In genomic region chr14:90512332-90512951, GRCh38 we compare ENCODE assay signal across 16 cellular contexts.
A peak's percentile ranks its signal among the peaks of the same experiment; 100 is the strongest.
DNase-seq lines count a peak whose midpoint lies in the region; ATAC-seq, FAIRE-seq and TF ChIP-seq lines count a peak whose summit lies in the region.
"Had no signal": no experiment of that assay in that cellular context is flagged by ENCODE, and none has a peak within 500 bp of the region (broad histone marks: within the 10 kb centered on the region; RNA-seq: fewer than 3 reads in every experiment).

No MANE protein-coding gene starts in this region.

- peak overlapping the region; percentile 20 for H2BK5ac ChIP-seq in trophoblast cell (ENCODE audit: low read depth, low read length, poor library complexity)

- no peak overlapping the region for H4K12ac ChIP-seq in trophoblast cell (ENCODE audit: low read depth, low read length)

- no peak for ATAC-seq in naive thymus-derived CD8-positive, alpha-beta T cell

- DNase-seq in COR-L47 (lab: John Stamatoyannopoulos, UW) = peak; percentile 57
- DNase-seq in Peyer's patch = peak in 2 of 3 donors; percentile 75 to 81
- DNase-seq in right atrium auricular region (ENCODE audit: low spot score) = no peak
- no peak for DNase-seq in trophoblast cell
- no peak for DNase-seq in naive thymus-derived CD8-positive, alpha-beta T cell
- DNase-seq in NCI-H1930 (lab: John Stamatoyannopoulos, UW) = no peak
- no peak for DNase-seq in frontal cortex (ENCODE audit: low spot score in 2 of 2)
- DNase-seq in SKM-1 treated with dmso at 0.1 percent for 144 hours (lab: John Stamatoyannopoulos, UW; ENCODE audit: unreplicated experiment) = no peak
- DNase-seq: activated CD4-positive, CD25-positive, alpha-beta regulatory T cell; BE2C; islet precursor cell; stimulated activated CD4-positive, alpha-beta T cell treated with anti-CD3 and anti-CD28 coated beads, Interleukin-15, amount 100 ng/mL, for 24 hours; stimulated activated CD8-positive, alpha-beta memory T cell treated with anti-CD3 and anti-CD28 coated beads, Interleukin-4, amount 100 ng/mL, for 48 hours had no signal

- peak overlapping the region; percentile 35 for H2BK12ac ChIP-seq in trophoblast cell (ENCODE audit: low read length)

- H3K4me2 ChIP-seq in trophoblast cell (ENCODE audit: low read length) = no peak overlapping the region
- H3K4me2 ChIP-seq: GM23338 had no signal

- peak overlapping the region; percentile 26 for H2AFZ ChIP-seq in trophoblast cell (ENCODE audit: insufficient read depth, low read length, poor library complexity)

- POLR2A ChIA-PET in naive thymus-derived CD8-positive, alpha-beta T cell (lab: Charles Lee) = no interaction called here

- no CpG with 5 or more reads among the region's 10 CpGs for WGBS in trophoblast cell (ENCODE audit: extremely low coverage, insufficient coverage, insufficient read length)

- H3K4me3 ChIP-seq in Peyer's patch = no peak overlapping the region
- H3K4me3 ChIP-seq in right atrium auricular region = no peak overlapping the region
- H3K4me3 ChIP-seq in trophoblast cell (ENCODE audit: low read depth, low read length) = no peak overlapping the region
- H3K4me3 ChIP-seq: GM23338, SJCRH30 had no signal

- peak overlapping the region; percentile 72 for H4K91ac ChIP-seq in trophoblast cell (ENCODE audit: low read depth, low read length)

- no peak overlapping the region for H3K4ac ChIP-seq in trophoblast cell (ENCODE audit: low read depth, low read length)

- peak overlapping the region; percentile 40 for H2BK120ac ChIP-seq in trophoblast cell (ENCODE audit: insufficient read depth, low read length, poor library complexity)

- H3K27me3 Mint-ChIP-seq in naive thymus-derived CD8-positive, alpha-beta T cell = peaks cover 0 to 37% (median 17%) of the 10 kb centered on the region in 5 donors

- peaks cover 0 to 12% (median 5%) of the 10 kb centered on the region in 4 donors for H3K4me1 Mint-ChIP-seq in naive thymus-derived CD8-positive, alpha-beta T cell

- H3K36me3 ChIP-seq in Peyer's patch (no peaks in the 10 kb centered on the region), right atrium auricular region (no peaks in the 10 kb centered on the region), trophoblast cell (ENCODE audit: control insufficient read depth in 1 of 2, insufficient read depth in 2 of 2, low read length in 2 of 2) (no peaks in the 10 kb centered on the region)
- H3K36me3 ChIP-seq: BE2C, SJCRH30 had no signal

- H3K18ac ChIP-seq in trophoblast cell (ENCODE audit: low read length) = peak overlapping the region; percentile 19

- peak overlapping the region; percentile 18 for H2AK5ac ChIP-seq in trophoblast cell (ENCODE audit: low read length)

- H3K4me1 ChIP-seq in Peyer's patch = peaks cover 0 to 61% (median 9%) of the 10 kb centered on the region in 4 donors
- peaks cover 0 to 31% of the 10 kb centered on the region in 2 donors for H3K4me1 ChIP-seq in right atrium auricular region
- peaks cover 46 to 62% of the 10 kb centered on the region in 2 experiments for H3K4me1 ChIP-seq in trophoblast cell (ENCODE audit: control insufficient read depth in 1 of 2, insufficient read depth in 2 of 2, low read length in 2 of 2)

- peak overlapping the region; percentile 44 for H4K8ac ChIP-seq in trophoblast cell (ENCODE audit: low read depth, low read length)

- H3K27me3 ChIP-seq in Peyer's patch = no peaks in the 10 kb centered on the region
- H3K27me3 ChIP-seq in right atrium auricular region = no peaks in the 10 kb centered on the region
- no peaks in the 10 kb centered on the region for H3K27me3 ChIP-seq in trophoblast cell (ENCODE audit: insufficient read depth, low read length)
- H3K27me3 ChIP-seq: BE2C, SJCRH30 had no signal

- no peak overlapping the region for H3K4me3 Mint-ChIP-seq in naive thymus-derived CD8-positive, alpha-beta T cell
- H3K4me3 Mint-ChIP-seq: dendritic cell treated with granulocyte-macrophage colony-stimulating factor and Interleukin-4, amounts not matched to agents 40 ng/mL and 50 ng/mL, for 4 days; GM23338 had no signal

- no peaks in the 10 kb centered on the region for H3K9me3 Mint-ChIP-seq in naive thymus-derived CD8-positive, alpha-beta T cell
- H3K9me3 Mint-ChIP-seq: dendritic cell treated with granulocyte-macrophage colony-stimulating factor and Interleukin-4, amounts not matched to agents 40 ng/mL and 50 ng/mL, for 4 days; GM23338 had no signal

- FAIRE-seq in frontal cortex (lab: Jason Lieb, UNC) = no peak

- H3K14ac ChIP-seq in trophoblast cell (ENCODE audit: low read length) = peak overlapping the region; percentile 12

- no peak overlapping the region for H3K9ac ChIP-seq in trophoblast cell (ENCODE audit: low read length)

- no peaks in the 10 kb centered on the region for H3K79me2 ChIP-seq in trophoblast cell (ENCODE audit: control insufficient read depth, insufficient read depth, low read length, poor library complexity)

- H3K27ac ChIP-seq in Peyer's patch (peak overlapping the region in 3 of 4 donors; percentile 73 to 80 (median 79)), right atrium auricular region (peak overlapping the region; percentile 86 to 94), trophoblast cell (ENCODE audit: low read depth, low read length) (peak overlapping the region; percentile 14)

- no peak overlapping the region for H3K23ac ChIP-seq in trophoblast cell (ENCODE audit: low read length)

- peaks cover 46% of the 10 kb centered on the region for H3K79me1 ChIP-seq in trophoblast cell (ENCODE audit: low read length)

- no peak overlapping the region for H3K27ac Mint-ChIP-seq in naive thymus-derived CD8-positive, alpha-beta T cell
- H3K27ac Mint-ChIP-seq: dendritic cell treated with granulocyte-macrophage colony-stimulating factor and Interleukin-4, amounts not matched to agents 40 ng/mL and 50 ng/mL, for 4 days; GM23338 had no signal

- H3K36me3 Mint-ChIP-seq in naive thymus-derived CD8-positive, alpha-beta T cell = no peaks in the 10 kb centered on the region

- H3K9me3 ChIP-seq in Peyer's patch = no peaks in the 10 kb centered on the region
- no peaks in the 10 kb centered on the region for H3K9me3 ChIP-seq in right atrium auricular region
- H3K9me3 ChIP-seq in trophoblast cell (ENCODE audit: insufficient read depth, low read depth, low read length) = peaks cover 5% of the 10 kb centered on the region
- H3K9me3 ChIP-seq: BE2C, SJCRH30 had no signal

- TF ChIP-seq CTCF in Peyer's patch (IDR thresholded peaks at IDR 0.05) (no peak), right atrium auricular region (IDR thresholded peaks at IDR 0.05) (no peak)

- peak in 1 of 2 donors; percentile 12 for TF ChIP-seq POLR2A in Peyer's patch (IDR thresholded peaks at IDR 0.05)

Comparison
In these comparisons a context has a peak if more than half of its experiments do, and no peak if none do; other contexts are left out.
1. DNase-seq: peak in COR-L47 (single experiment) and Peyer's patch (2 of 3); none in right atrium auricular region (single experiment), trophoblast cell (0 of 2), naive thymus-derived CD8-positive, alpha-beta T cell (0 of 10), NCI-H1930 (0 of 2), frontal cortex (0 of 2) and SKM-1 treated with dmso at 0.1 percent for 144 hours (single experiment).
2. H3K27ac ChIP-seq: peak in every context shown above with its lines; median percentile 90 in right atrium auricular region; 79 in Peyer's patch; 14 in trophoblast cell.